In the genomic region with DNA sequence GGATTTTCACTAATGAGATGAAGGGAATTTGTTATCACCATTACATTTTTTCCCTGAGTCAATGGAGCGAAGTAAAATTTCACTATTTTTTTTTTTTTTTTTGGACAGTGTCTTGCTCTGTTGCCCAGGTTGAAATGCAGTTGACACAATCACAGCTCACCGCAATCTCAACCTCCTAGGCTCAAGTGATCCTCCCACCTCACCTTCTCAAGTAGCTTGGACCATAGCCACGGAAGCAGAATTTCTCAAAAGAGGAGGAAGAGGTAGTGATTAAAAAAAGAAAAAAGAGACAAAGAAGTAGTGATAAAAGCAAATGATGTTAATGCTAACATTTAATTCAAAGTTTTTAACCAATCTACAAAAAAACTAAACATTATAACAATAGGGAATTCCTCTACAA, we compare ENCODE assay signal across 18 cellular contexts. TPM values are rescaled to one million over a fixed set of nuclear protein-coding genes. Genes with fewer than 3 reads are reported as not detected.
DNase-seq lines count a peak whose midpoint lies in the region; TF ChIP-seq lines count a peak whose summit lies in the region.
"Had no signal": no experiment of that assay in that cellular context is flagged by ENCODE, and none has a peak within 500 bp of the region (broad histone marks: within the 10 kb centered on the region; RNA-seq: fewer than 3 reads in every experiment).

No MANE protein-coding gene starts in this region.

- no peaks in the 10 kb centered on the region for H3K79me2 ChIP-seq in PC-9 (ENCODE audit: low read depth)

- H3K27ac ChIP-seq in thyroid gland = no peak overlapping the region
- no peak overlapping the region for H3K27ac ChIP-seq in PC-9
- H3K27ac ChIP-seq: BLaER1 had no signal

- 52 to 65% methylated on average over 3 of the region's 3 CpGs for WGBS in thyroid gland, 2 donors

- TF ChIP-seq POLR2A in thyroid gland (IDR thresholded peaks at IDR 0.05) = no peak

- H3K27me3 ChIP-seq in thyroid gland (no peaks in the 10 kb centered on the region), PC-9 (ENCODE audit: insufficient read depth, low read depth) (no peaks in the 10 kb centered on the region)
- H3K27me3 ChIP-seq: BE2C, BLaER1 had no signal

- H3K9me3 ChIP-seq in thyroid gland (no peaks in the 10 kb centered on the region), PC-9 (ENCODE audit: insufficient read depth, low read depth) (no peaks in the 10 kb centered on the region)
- H3K9me3 ChIP-seq: BE2C, BLaER1, Caco-2 had no signal

- no peaks in the 10 kb centered on the region for H3F3A ChIP-seq in PC-9 (ENCODE audit: insufficient read depth, low read depth)

- H3K4me2 ChIP-seq in PC-9 = no peak overlapping the region
- H3K4me2 ChIP-seq: BLaER1 had no signal

- peak; percentile 25 for DNase-seq in NCI-H2029 (lab: John Stamatoyannopoulos, UW)
- peak; percentile 35 for DNase-seq in NCI-H2029 treated with DMSO at 0.1 percent for 48 hours (lab: John Stamatoyannopoulos, UW)
- DNase-seq in thyroid gland = peak; percentile 55 to 65
- no peak for DNase-seq in PC-9
- DNase-seq in stimulated activated CD4-positive, alpha-beta T cell treated with anti-CD3 and anti-CD28 coated beads, Interleukin-12 subunit alpha, Interleukin-12 subunit beta, amount 100 ng/mL, for 4 hours = no peak
- DNase-seq: 8988T; ACHN; BE2C; C1 segment of cervical spinal cord; Caco-2; Calu3; CD4-positive, alpha-beta memory T cell; CD4-positive, CD25-positive, alpha-beta regulatory T cell; CD8-positive, alpha-beta memory T cell; DMS79 treated with DMSO at 0.1 percent for 48 hours; GF-D8 had no signal

- no peak overlapping the region for H2AFZ ChIP-seq in PC-9

- peaks cover 39 to 44% of the 10 kb centered on the region in 2 donors for H3K36me3 ChIP-seq in thyroid gland
- H3K36me3 ChIP-seq in PC-9 (ENCODE audit: low read depth) = peaks cover 26% of the 10 kb centered on the region

- H3K9me2 ChIP-seq in PC-9 (ENCODE audit: insufficient read depth) = no peaks in the 10 kb centered on the region

- TF ChIP-seq CTCF in thyroid gland (IDR thresholded peaks at IDR 0.05) (no peak), PC-9 (conservative IDR thresholded peaks at IDR 0.05) (no peak)

- no peaks in the 10 kb centered on the region for H4K20me1 ChIP-seq in PC-9 (ENCODE audit: insufficient read depth)
- H4K20me1 ChIP-seq: BLaER1 had no signal

- intact Hi-C loops in thyroid gland (cut with DNase I) = no loop called here
- intact Hi-C loops in PC-9 (cut with micrococcal nuclease; ENCODE audit: unreplicated experiment) = no loop called here

- H3K4me1 ChIP-seq in thyroid gland (no peaks in the 10 kb centered on the region), PC-9 (replicated peaks; ENCODE audit: insufficient read depth) (no peaks in the 10 kb centered on the region)
- H3K4me1 ChIP-seq: BE2C, BLaER1, Caco-2 had no signal

- CTCF ChIA-PET in PC-9 (lab: Charles Lee) = no interaction called here

- POLR2A ChIA-PET in PC-9 (lab: Charles Lee; ENCODE audit: unreplicated experiment) = no interaction called here

- H3K4me3 ChIP-seq in thyroid gland (replicated peaks in 1 of 3) = no peak overlapping the region
- no peak overlapping the region for H3K4me3 ChIP-seq in PC-9
- H3K4me3 ChIP-seq: BLaER1 had no signal

- no TSS peak for BruUV-seq in PC-9 (replicated peaks; lab: Mats Ljungman, UMichigan)

RNA-seq across cellular contexts. Expression of a gene that starts 29.8 kb away (rescaled TPM):
- total RNA-seq in thyroid gland (10 to 100 TPM; 31.3 to 37.8 (median 34.4) TPM), PC-9 (2021) (29.6 and 35.1 TPM in 2 replicates)

RNA-seq across cellular contexts. Expression of a gene that starts 30.0 kb away (rescaled TPM):
- 10 to 100 TPM; 18.5 to 42.9 (median 19.1) TPM for total RNA-seq in thyroid gland
- total RNA-seq in PC-9 (2021) = 21.6 and 23.6 TPM in 2 replicates

RNA-seq across cellular contexts. Expression of a gene that starts 42.1 kb away (rescaled TPM):
- total RNA-seq in thyroid gland = under 1 TPM in 1 of 4 donors, not detected in 3; 0.67 TPM
- total RNA-seq in PC-9 (2021) = not detected in 2 replicates
- total RNA-seq: A673; Caco-2; Calu3; CD4-positive, alpha-beta memory T cell; CD4-positive, CD25-positive, alpha-beta regulatory T cell; CD8-positive, alpha-beta memory T cell had no signal

RNA-seq across cellular contexts. Expression of a gene that starts 48.4 kb away (rescaled TPM):
- under 1 TPM in 2 of 4 donors, not detected in 2; 0.33 to 0.54 TPM for total RNA-seq in thyroid gland
- not detected in 2 replicates for total RNA-seq in PC-9 (2021)
- total RNA-seq: A673; Caco-2; Calu3; CD8-positive, alpha-beta memory T cell had no signal

Comparison
In these comparisons a context has a peak if more than half of its experiments do, and no peak if none do; other contexts are left out.
1. DNase-seq: peak in NCI-H2029 (single experiment), NCI-H2029 treated with DMSO at 0.1 percent for 48 hours (single experiment) and thyroid gland (2 of 2); none in PC-9 (0 of 2) and stimulated activated CD4-positive, alpha-beta T cell treated with anti-CD3 and anti-CD28 coated beads, Interleukin-12 subunit alpha, Interleukin-12 subunit beta, amount 100 ng/mL, for 4 hours (single experiment).